ENCODE assay signal across 8 cellular contexts in genomic region chr1:235998812-235999211, GRCh38.
DNase-seq lines count a peak whose midpoint lies in the region; ATAC-seq and TF ChIP-seq lines count a peak whose summit lies in the region.

No MANE protein-coding gene starts in this region.

- H3K79me2 ChIP-seq in PC-9 (ENCODE audit: low read depth), result no peaks in the 10 kb centered on the region
- no peaks in the 10 kb centered on the region for H3K79me2 ChIP-seq in mammary epithelial cell (ENCODE audit: insufficient read depth, low read length)

- in situ Hi-C loops in mammary epithelial cell (cut with MboI; ENCODE audit: low sequenced_read_pairs in 2 of 2), result no loop called here

- ATAC-seq in GM18502 (IDR thresholded peaks at IDR 0.05; ENCODE audit: poor library complexity, unreplicated experiment), result peak; percentile 38
- peak; percentile 36 for ATAC-seq in GM21825 (IDR thresholded peaks at IDR 0.05; ENCODE audit: unreplicated experiment)
- ATAC-seq in WTC11, result no peak

- H3K27me3 Mint-ChIP-seq in WTC11 (ENCODE audit: low read depth), result no peaks in the 10 kb centered on the region

- peak overlapping the region; percentile 46; the same call in 1 of the 2 replicates for H3K4me2 ChIP-seq in PC-9
- H3K4me2 ChIP-seq in mammary epithelial cell (ENCODE audit: insufficient read depth, low read depth, low read length), result no peak overlapping the region

- H3F3A ChIP-seq in PC-9 (ENCODE audit: insufficient read depth, low read depth), result peaks cover 13% of the 10 kb centered on the region; the same call in 1 of the 2 replicates

- H3K4me3 ChIP-seq in PC-9 (no peak overlapping the region), mammary epithelial cell (replicated peaks in 1 of 3; ENCODE audit: insufficient read depth in 1 of 3, low read depth in 2 of 3, low read length in 3 of 3) (no peak overlapping the region)

- no peak overlapping the region for H3K4me3 Mint-ChIP-seq in WTC11

- intact Hi-C loops in PC-9 (cut with micrococcal nuclease; ENCODE audit: unreplicated experiment), result no loop called here
- intact Hi-C loops in mammary epithelial cell (cut with micrococcal nuclease), result no loop called here

- POLR2A ChIA-PET in PC-9 (lab: Charles Lee; ENCODE audit: unreplicated experiment), result no interaction called here
- POLR2A ChIA-PET in WTC11 (lab: Charles Lee), result no interaction called here

- H3K36me3 Mint-ChIP-seq in WTC11, result peaks cover 8% of the 10 kb centered on the region

- no peaks in the 10 kb centered on the region for H3K9me2 ChIP-seq in PC-9 (ENCODE audit: insufficient read depth)

- H3K4me1 Mint-ChIP-seq in WTC11, result peaks cover 32% of the 10 kb centered on the region

- no peak overlapping the region for H3K27ac Mint-ChIP-seq in WTC11

- H3K9me3 Mint-ChIP-seq in WTC11, result no peaks in the 10 kb centered on the region

- dilution Hi-C loops in mammary epithelial cell (cut with HindIII; ENCODE audit: low sequenced_read_pairs), result no loop called here

- TF ChIP-seq CTCF in PC-9 (conservative IDR thresholded peaks at IDR 0.05), result no peak
- no peak for TF ChIP-seq CTCF in mammary epithelial cell (conservative IDR thresholded peaks at IDR 0.05 in 1 of 2, IDR thresholded peaks at IDR 0.05 in 1 of 2; ENCODE audit: extremely low read depth in 1 of 2, insufficient read depth in 1 of 2, low read depth in 1 of 2, low read length in 2 of 2)
- TF ChIP-seq CTCF in WTC11 (IDR thresholded peaks at IDR 0.05), result no peak

- H3K27ac ChIP-seq in PC-9, result peak overlapping the region; percentile 85
- peak overlapping the region; percentile 89 for H3K27ac ChIP-seq in mammary epithelial cell (ENCODE audit: insufficient read depth, low read depth, low read length)

- H3K9me3 ChIP-seq in PC-9 (ENCODE audit: insufficient read depth, low read depth), result no peaks in the 10 kb centered on the region
- H3K9me3 ChIP-seq in mammary epithelial cell (replicated peaks; ENCODE audit: insufficient read depth, low read length), result no peaks in the 10 kb centered on the region

- peak in 1 of 2 experiments; percentile 15 for DNase-seq in PC-9
- DNase-seq in mammary epithelial cell, result peak; percentile 47
- peak; percentile 76 for DNase-seq in stimulated activated CD8-positive, alpha-beta memory T cell treated with anti-CD3 and anti-CD28 coated beads, Interleukin-4, amount 100 ng/mL, for 48 hours
- DNase-seq in COR-L47 (lab: John Stamatoyannopoulos, UW), result no peak
- no peak for DNase-seq in WTC11 (ENCODE audit: low spot score)
- no peak for DNase-seq in NCI-H2081 (lab: John Stamatoyannopoulos, UW)

- H3K27me3 ChIP-seq in PC-9 (ENCODE audit: insufficient read depth, low read depth) (no peaks in the 10 kb centered on the region), mammary epithelial cell (ENCODE audit: insufficient read depth, low read length) (no peaks in the 10 kb centered on the region)

- H2AFZ ChIP-seq in PC-9 (no peak overlapping the region), mammary epithelial cell (ENCODE audit: low read depth, low read length) (peak overlapping the region; percentile 23)

- BruUV-seq in PC-9 (replicated peaks; lab: Mats Ljungman, UMichigan) (TSS peak; percentile 87), mammary epithelial cell (replicated peaks; lab: Mats Ljungman, UMichigan) (no TSS peak)

- H3K9ac ChIP-seq in mammary epithelial cell (ENCODE audit: insufficient read depth, low read length), result no peak overlapping the region

- no peaks in the 10 kb centered on the region for H4K20me1 ChIP-seq in PC-9 (ENCODE audit: insufficient read depth)
- no peaks in the 10 kb centered on the region for H4K20me1 ChIP-seq in mammary epithelial cell (ENCODE audit: insufficient read depth, low read length)

- H3K4me1 ChIP-seq in PC-9 (replicated peaks; ENCODE audit: insufficient read depth) (peaks cover 27% of the 10 kb centered on the region), mammary epithelial cell (ENCODE audit: insufficient read depth, low read length) (peaks cover 19% of the 10 kb centered on the region)

- WGBS in mammary epithelial cell (ENCODE audit: low coverage, missing lambda C conversion rate), result 87% methylated on average over 6 of the region's 6 CpGs

- H3K36me3 ChIP-seq in PC-9 (ENCODE audit: low read depth) (no peaks in the 10 kb centered on the region), mammary epithelial cell (ENCODE audit: insufficient read depth, low read length) (no peaks in the 10 kb centered on the region)

- CTCF ChIA-PET in PC-9 (lab: Charles Lee) (interaction anchor here (1.5 kb wide), 1 partner anchor 27 kb away, joined by 10 read pairs; no protein-coding TSS in a partner anchor), mammary epithelial cell (lab: Charles Lee; ENCODE audit: low non-redundant PET) (no interaction called here), WTC11 (lab: Charles Lee) (interaction anchor here (1.7 kb wide), 1 partner anchor 27 kb away, joined by 4 read pairs; no protein-coding TSS in a partner anchor)

TF ChIP-seq in WTC11, 78 proteins besides CTCF, POLR2A, EP300 and RAD21 (continues in another document):
- TF ChIP-seq ZNF671 (CRISPR knock-in tag; IDR thresholded peaks at IDR 0.05) (no peak), GTF2I (CRISPR knock-in tag; conservative IDR thresholded peaks at IDR 0.05) (no peak), JAZF1 (CRISPR knock-in tag; IDR thresholded peaks at IDR 0.05) (no peak), NFYB (CRISPR knock-in tag; conservative IDR thresholded peaks at IDR 0.05; ENCODE audit: low read depth) (no peak), GRHL2 (CRISPR knock-in tag; IDR thresholded peaks at IDR 0.05; ENCODE audit: insufficient replicate concordance, severe bottlenecking) (no peak), PRRX2 (CRISPR knock-in tag; IDR thresholded peaks at IDR 0.05) (no peak), CREM (CRISPR knock-in tag; IDR thresholded peaks at IDR 0.05) (no peak), TP53 (CRISPR knock-in tag; IDR thresholded peaks at IDR 0.05) (no peak)
- TF ChIP-seq, protein P1, sequence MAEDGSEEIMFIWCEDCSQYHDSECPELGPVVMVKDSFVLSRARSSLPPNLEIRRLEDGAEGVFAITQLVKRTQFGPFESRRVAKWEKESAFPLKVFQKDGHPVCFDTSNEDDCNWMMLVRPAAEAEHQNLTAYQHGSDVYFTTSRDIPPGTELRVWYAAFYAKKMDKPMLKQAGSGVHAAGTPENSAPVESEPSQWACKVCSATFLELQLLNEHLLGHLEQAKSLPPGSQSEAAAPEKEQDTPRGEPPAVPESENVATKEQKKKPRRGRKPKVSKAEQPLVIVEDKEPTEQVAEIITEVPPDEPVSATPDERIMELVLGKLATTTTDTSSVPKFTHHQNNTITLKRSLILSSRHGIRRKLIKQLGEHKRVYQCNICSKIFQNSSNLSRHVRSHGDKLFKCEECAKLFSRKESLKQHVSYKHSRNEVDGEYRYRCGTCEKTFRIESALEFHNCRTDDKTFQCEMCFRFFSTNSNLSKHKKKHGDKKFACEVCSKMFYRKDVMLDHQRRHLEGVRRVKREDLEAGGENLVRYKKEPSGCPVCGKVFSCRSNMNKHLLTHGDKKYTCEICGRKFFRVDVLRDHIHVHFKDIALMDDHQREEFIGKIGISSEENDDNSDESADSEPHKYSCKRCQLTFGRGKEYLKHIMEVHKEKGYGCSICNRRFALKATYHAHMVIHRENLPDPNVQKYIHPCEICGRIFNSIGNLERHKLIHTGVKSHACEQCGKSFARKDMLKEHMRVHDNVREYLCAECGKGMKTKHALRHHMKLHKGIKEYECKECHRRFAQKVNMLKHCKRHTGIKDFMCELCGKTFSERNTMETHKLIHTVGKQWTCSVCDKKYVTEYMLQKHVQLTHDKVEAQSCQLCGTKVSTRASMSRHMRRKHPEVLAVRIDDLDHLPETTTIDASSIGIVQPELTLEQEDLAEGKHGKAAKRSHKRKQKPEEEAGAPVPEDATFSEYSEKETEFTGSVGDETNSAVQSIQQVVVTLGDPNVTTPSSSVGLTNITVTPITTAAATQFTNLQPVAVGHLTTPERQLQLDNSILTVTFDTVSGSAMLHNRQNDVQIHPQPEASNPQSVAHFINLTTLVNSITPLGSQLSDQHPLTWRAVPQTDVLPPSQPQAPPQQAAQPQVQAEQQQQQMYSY (CRISPR knock-in tag; IDR thresholded peaks at IDR 0.05), result no peak
- TF ChIP-seq, protein P2, sequence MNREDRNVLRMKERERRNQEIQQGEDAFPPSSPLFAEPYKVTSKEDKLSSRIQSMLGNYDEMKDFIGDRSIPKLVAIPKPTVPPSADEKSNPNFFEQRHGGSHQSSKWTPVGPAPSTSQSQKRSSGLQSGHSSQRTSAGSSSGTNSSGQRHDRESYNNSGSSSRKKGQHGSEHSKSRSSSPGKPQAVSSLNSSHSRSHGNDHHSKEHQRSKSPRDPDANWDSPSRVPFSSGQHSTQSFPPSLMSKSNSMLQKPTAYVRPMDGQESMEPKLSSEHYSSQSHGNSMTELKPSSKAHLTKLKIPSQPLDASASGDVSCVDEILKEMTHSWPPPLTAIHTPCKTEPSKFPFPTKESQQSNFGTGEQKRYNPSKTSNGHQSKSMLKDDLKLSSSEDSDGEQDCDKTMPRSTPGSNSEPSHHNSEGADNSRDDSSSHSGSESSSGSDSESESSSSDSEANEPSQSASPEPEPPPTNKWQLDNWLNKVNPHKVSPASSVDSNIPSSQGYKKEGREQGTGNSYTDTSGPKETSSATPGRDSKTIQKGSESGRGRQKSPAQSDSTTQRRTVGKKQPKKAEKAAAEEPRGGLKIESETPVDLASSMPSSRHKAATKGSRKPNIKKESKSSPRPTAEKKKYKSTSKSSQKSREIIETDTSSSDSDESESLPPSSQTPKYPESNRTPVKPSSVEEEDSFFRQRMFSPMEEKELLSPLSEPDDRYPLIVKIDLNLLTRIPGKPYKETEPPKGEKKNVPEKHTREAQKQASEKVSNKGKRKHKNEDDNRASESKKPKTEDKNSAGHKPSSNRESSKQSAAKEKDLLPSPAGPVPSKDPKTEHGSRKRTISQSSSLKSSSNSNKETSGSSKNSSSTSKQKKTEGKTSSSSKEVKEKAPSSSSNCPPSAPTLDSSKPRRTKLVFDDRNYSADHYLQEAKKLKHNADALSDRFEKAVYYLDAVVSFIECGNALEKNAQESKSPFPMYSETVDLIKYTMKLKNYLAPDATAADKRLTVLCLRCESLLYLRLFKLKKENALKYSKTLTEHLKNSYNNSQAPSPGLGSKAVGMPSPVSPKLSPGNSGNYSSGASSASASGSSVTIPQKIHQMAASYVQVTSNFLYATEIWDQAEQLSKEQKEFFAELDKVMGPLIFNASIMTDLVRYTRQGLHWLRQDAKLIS (CRISPR knock-in tag; IDR thresholded peaks at IDR 0.05; ENCODE audit: borderline replicate concordance), result no peak

Comparison
In these comparisons a context has a peak if more than half of its experiments do, and no peak if none do; other contexts are left out.
1. DNase-seq: peak in mammary epithelial cell (single experiment) and stimulated activated CD8-positive, alpha-beta memory T cell treated with anti-CD3 and anti-CD28 coated beads, Interleukin-4, amount 100 ng/mL, for 48 hours (single experiment); none in COR-L47 (single experiment), WTC11 (single experiment) and NCI-H2081 (0 of 2).